In the genomic region with DNA sequence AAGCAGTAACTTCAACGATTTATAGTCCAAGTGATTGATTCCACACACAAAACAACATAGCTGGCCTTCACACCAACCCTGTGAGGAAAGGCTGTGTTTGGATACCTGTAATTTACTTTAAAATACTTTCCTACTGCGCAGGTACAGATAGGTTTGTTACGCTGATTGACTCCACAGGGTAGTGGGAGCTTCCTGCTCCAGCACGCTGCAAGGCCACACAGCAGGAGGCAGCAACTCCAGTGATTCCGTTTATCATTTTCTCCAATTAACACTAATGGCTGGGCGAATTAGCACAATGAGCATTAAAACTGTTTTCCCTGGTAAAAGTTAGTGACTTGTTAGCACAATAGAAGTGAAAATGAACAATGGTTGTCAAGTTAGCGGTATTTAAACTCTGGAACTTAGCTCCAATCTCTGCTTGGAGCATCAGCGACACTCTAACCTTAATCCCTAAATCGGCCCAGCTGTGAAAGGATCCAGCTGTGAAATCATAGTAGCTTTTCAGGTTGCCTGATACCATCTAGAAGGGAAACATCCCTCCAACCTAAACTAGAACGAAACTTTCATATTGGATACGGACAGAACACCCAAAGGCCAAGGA, we compare ENCODE assay signal across 8 cellular contexts. TPM values are rescaled to one million over a fixed set of nuclear protein-coding genes. Genes with fewer than 3 reads are reported as not detected.
DNase-seq lines count a peak whose midpoint lies in the region; ATAC-seq and TF ChIP-seq lines count a peak whose summit lies in the region.

No MANE protein-coding gene starts in this region.

- TF ChIP-seq CTCF in cardiac muscle cell (IDR thresholded peaks at IDR 0.05; ENCODE audit: low read depth, low read length) (no peak), testis (IDR thresholded peaks at IDR 0.05) (no peak)

- peak overlapping the region; percentile 95 for H3K27ac Mint-ChIP-seq in activated T-helper 1 cell treated with anti-CD3 and anti-CD28 coated beads, Interleukin-12 subunit alpha, Interleukin-12 subunit beta, Interleukin-2, Interleukin-4 antibody, amounts not matched to agents 30 ng/mL and 10 ng/mL and 1 ng/mL, durations not matched to agents 14 hours and 24 hours and 36 hours

- 11 to 18% methylated on average over 11 of the region's 11 CpGs for WGBS in testis, 2 donors

- H3K9me3 ChIP-seq in cardiac muscle cell (ENCODE audit: low read depth) (no peaks in the 10 kb centered on the region), testis (no peaks in the 10 kb centered on the region)

- H3K9me3 Mint-ChIP-seq in activated T-helper 1 cell treated with anti-CD3 and anti-CD28 coated beads, Interleukin-12 subunit alpha, Interleukin-12 subunit beta, Interleukin-2, Interleukin-4 antibody, amounts not matched to agents 30 ng/mL and 10 ng/mL and 1 ng/mL, durations not matched to agents 14 hours and 24 hours and 36 hours = no peaks in the 10 kb centered on the region

- H3K27ac ChIP-seq in cardiac muscle cell = peak overlapping the region; percentile 73
- H3K27ac ChIP-seq in testis = peak overlapping the region in 1 of 2 donors; percentile 88

- H3K4me1 ChIP-seq in cardiac muscle cell (ENCODE audit: low read depth) (peaks cover 4% of the 10 kb centered on the region), testis (peaks cover 4% of the 10 kb centered on the region)

- no peaks in the 10 kb centered on the region for H3K27me3 Mint-ChIP-seq in activated T-helper 1 cell treated with anti-CD3 and anti-CD28 coated beads, Interleukin-12 subunit alpha, Interleukin-12 subunit beta, Interleukin-2, Interleukin-4 antibody, amounts not matched to agents 30 ng/mL and 10 ng/mL and 1 ng/mL, durations not matched to agents 14 hours and 24 hours and 36 hours (ENCODE audit: insufficient read depth)

- H3K36me3 ChIP-seq in cardiac muscle cell (no peaks in the 10 kb centered on the region), testis (ENCODE audit: low read depth, missing control alignments) (no peaks in the 10 kb centered on the region)

- DNase-seq in cardiac muscle cell (ENCODE audit: low read depth in 1 of 2, low spot score in 1 of 2) = no peak
- no peak for DNase-seq in left cardiac atrium
- DNase-seq in activated T-helper 1 cell treated with anti-CD3 and anti-CD28 coated beads, Interleukin-12 subunit alpha, Interleukin-12 subunit beta, Interleukin-2, Interleukin-4 antibody, amounts not matched to agents 30 ng/mL and 10 ng/mL and 1 ng/mL, durations not matched to agents 14 hours and 24 hours and 36 hours (ENCODE audit: low spot score) = no peak
- DNase-seq in iPS-NIHi7 (ENCODE audit: extremely low spot score) = peak; percentile 46
- no peak for DNase-seq in testis
- no peak for DNase-seq in cerebellum (ENCODE audit: low spot score)

- peak overlapping the region; percentile 52 for H3K4me3 ChIP-seq in cardiac muscle cell
- H3K4me3 ChIP-seq in testis = peak overlapping the region; percentile 88 to 93

- H3K27me3 ChIP-seq in cardiac muscle cell (no peaks in the 10 kb centered on the region), testis (no peaks in the 10 kb centered on the region)

- H3K36me3 Mint-ChIP-seq in activated T-helper 1 cell treated with anti-CD3 and anti-CD28 coated beads, Interleukin-12 subunit alpha, Interleukin-12 subunit beta, Interleukin-2, Interleukin-4 antibody, amounts not matched to agents 30 ng/mL and 10 ng/mL and 1 ng/mL, durations not matched to agents 14 hours and 24 hours and 36 hours (ENCODE audit: low read depth) = peaks cover 24% of the 10 kb centered on the region

- intact Hi-C loops in left cardiac atrium (cut with DNase I) = loop anchor here in 1 of 2 donors (5.0 to 10.0 kb wide), 2 partner anchors 78 to 144 kb away; a partner anchor contains a TSS
- intact Hi-C loops in activated T-helper 1 cell treated with anti-CD3 and anti-CD28 coated beads, Interleukin-12 subunit alpha, Interleukin-12 subunit beta, Interleukin-2, Interleukin-4 antibody, amounts not matched to agents 30 ng/mL and 10 ng/mL and 1 ng/mL, durations not matched to agents 14 hours and 24 hours and 36 hours (cut with micrococcal nuclease) = loop anchor here (5.0 to 10.0 kb wide), 3 partner anchors 306 to 1608 kb away; a partner anchor contains a TSS
- intact Hi-C loops in testis (cut with DNase I; ENCODE audit: low total_unique reads) = loop anchor here (10.0 kb wide), 1 partner anchor 142 kb away; a partner anchor contains a TSS

- H3K4me3 Mint-ChIP-seq in activated T-helper 1 cell treated with anti-CD3 and anti-CD28 coated beads, Interleukin-12 subunit alpha, Interleukin-12 subunit beta, Interleukin-2, Interleukin-4 antibody, amounts not matched to agents 30 ng/mL and 10 ng/mL and 1 ng/mL, durations not matched to agents 14 hours and 24 hours and 36 hours = peak overlapping the region; percentile 94

- H3K4me1 Mint-ChIP-seq in activated T-helper 1 cell treated with anti-CD3 and anti-CD28 coated beads, Interleukin-12 subunit alpha, Interleukin-12 subunit beta, Interleukin-2, Interleukin-4 antibody, amounts not matched to agents 30 ng/mL and 10 ng/mL and 1 ng/mL, durations not matched to agents 14 hours and 24 hours and 36 hours (ENCODE audit: low read depth) = peaks cover 55% of the 10 kb centered on the region

- ATAC-seq in left cardiac atrium (no peak), GM18519 (IDR thresholded peaks at IDR 0.05; ENCODE audit: low FRiP score, unreplicated experiment) (no peak), HG03097 (IDR thresholded peaks at IDR 0.05; ENCODE audit: low FRiP score, unreplicated experiment) (no peak)

- TF ChIP-seq POLR2A in testis (IDR thresholded peaks at IDR 0.05) = no peak

RNA-seq across cellular contexts. Expression of a gene that starts 0.9 kb away (rescaled TPM):
- total RNA-seq in cardiac muscle cell (7.6 and 8.2 TPM in 2 replicates), left cardiac atrium (1 to 10 TPM; 3.9 to 5.4 TPM), testis (1 to 10 TPM; 4.6 to 5.1 TPM), cerebellum (11.1 TPM)
- polyA plus RNA-seq in cardiac muscle cell (14.8 and 16.6 TPM in 2 replicates), testis (ENCODE audit: insufficient read depth, low read depth, low replicate concordance) (2.2 TPM)
- 15.5 and 20.9 TPM in 2 replicates for total RNA-seq in activated T-helper 1 cell treated with anti-CD3 and anti-CD28 coated beads, Interleukin-12 subunit alpha, Interleukin-12 subunit beta, Interleukin-2, Interleukin-4 antibody, amounts not matched to agents 30 ng/mL and 10 ng/mL and 1 ng/mL, durations not matched to agents 14 hours and 24 hours and 36 hours

RNA-seq across cellular contexts. Expression of a gene that starts 6.2 kb away (rescaled TPM):
- total RNA-seq in cardiac muscle cell = 1.2 TPM in 1 of 2 replicates, not detected in the other
- polyA plus RNA-seq in cardiac muscle cell = 3.0 and 4.2 TPM in 2 replicates
- not detected for total RNA-seq in left cardiac atrium
- total RNA-seq in activated T-helper 1 cell treated with anti-CD3 and anti-CD28 coated beads, Interleukin-12 subunit alpha, Interleukin-12 subunit beta, Interleukin-2, Interleukin-4 antibody, amounts not matched to agents 30 ng/mL and 10 ng/mL and 1 ng/mL, durations not matched to agents 14 hours and 24 hours and 36 hours = 0.44 TPM in 1 of 2 replicates, not detected in the other
- 1 to 10 TPM; 3.6 to 7.8 TPM for total RNA-seq in testis
- polyA plus RNA-seq in testis (ENCODE audit: insufficient read depth, low read depth, low replicate concordance) = 33.1 TPM
- total RNA-seq in cerebellum = not detected
